Comparison of ENCODE assay signal across 9 cellular contexts in genomic region chr14:54253195-54253947, GRCh38.
DNase-seq lines count a peak whose midpoint lies in the region; ATAC-seq and TF ChIP-seq lines count a peak whose summit lies in the region.
"Had no signal": no experiment of that assay in that cellular context is flagged by ENCODE, and none has a peak within 500 bp of the region (broad histone marks: within the 10 kb centered on the region; RNA-seq: fewer than 3 reads in every experiment).

No MANE protein-coding gene starts in this region.

- H3K36me3 ChIP-seq in colonic mucosa = no peaks in the 10 kb centered on the region

- peaks cover 8% of the 10 kb centered on the region for H3K27me3 Mint-ChIP-seq in HFFc6 (ENCODE audit: insufficient read depth)
- peaks cover 39% of the 10 kb centered on the region for H3K27me3 Mint-ChIP-seq in activated T-cell treated with anti-CD3 and anti-CD28 coated beads, Interleukin-2, amount 50 U/mL, for 72 hours (ENCODE audit: low read depth)

- DNase-seq in GM03348 (ENCODE audit: low spot score) = peak; percentile 73
- peak; percentile 86 for DNase-seq in HFFc6
- DNase-seq in activated T-cell treated with anti-CD3 and anti-CD28 coated beads, Interleukin-2, amount 50 U/mL, for 72 hours = peak; percentile 32 to 33
- DNase-seq in myocyte (ENCODE audit: low read depth) = peak; percentile 72
- DNase-seq in colonic mucosa = no peak
- DNase-seq in NCI-H510A (lab: John Stamatoyannopoulos, UW) = no peak
- DNase-seq: activated naive CD8-positive, alpha-beta T cell treated with anti-CD3 and anti-CD28 coated beads, Interleukin-2, amount 10 ng/mL, durations not matched to agents 7 days and 5 days had no signal

- H3K4me3 Mint-ChIP-seq in HFFc6 = peak overlapping the region; percentile 15
- peak overlapping the region in 1 of 2 donors; percentile 58 for H3K4me3 Mint-ChIP-seq in activated T-cell treated with anti-CD3 and anti-CD28 coated beads, Interleukin-2, amount 50 U/mL, for 72 hours
- H3K4me3 Mint-ChIP-seq: activated naive CD8-positive, alpha-beta T cell treated with anti-CD3 and anti-CD28 coated beads, Interleukin-2, amount 10 ng/mL, durations not matched to agents 7 days and 5 days had no signal

- H3K9ac ChIP-seq in colonic mucosa (ENCODE audit: low read depth in 2 of 2, low read length in 2 of 2) = no peak overlapping the region

- peaks cover 56% of the 10 kb centered on the region for H3K4me1 Mint-ChIP-seq in HFFc6 (ENCODE audit: low read depth)
- H3K4me1 Mint-ChIP-seq in activated T-cell treated with anti-CD3 and anti-CD28 coated beads, Interleukin-2, amount 50 U/mL, for 72 hours (ENCODE audit: low read depth) = peaks cover 16% of the 10 kb centered on the region
- H3K4me1 Mint-ChIP-seq: activated naive CD8-positive, alpha-beta T cell treated with anti-CD3 and anti-CD28 coated beads, Interleukin-2, amount 10 ng/mL, durations not matched to agents 7 days and 5 days had no signal

- intact Hi-C loops in colonic mucosa (cut with DNase I) = no loop called here

- H3K4me3 ChIP-seq in colonic mucosa = no peak overlapping the region

- H3K4me1 ChIP-seq in colonic mucosa = no peaks in the 10 kb centered on the region

- H3K9me3 ChIP-seq in colonic mucosa = no peaks in the 10 kb centered on the region

- H3K9me3 Mint-ChIP-seq in HFFc6 = no peaks in the 10 kb centered on the region
- H3K9me3 Mint-ChIP-seq in activated T-cell treated with anti-CD3 and anti-CD28 coated beads, Interleukin-2, amount 50 U/mL, for 72 hours = peaks cover 0 to 1% of the 10 kb centered on the region in 2 donors
- H3K9me3 Mint-ChIP-seq: activated naive CD8-positive, alpha-beta T cell treated with anti-CD3 and anti-CD28 coated beads, Interleukin-2, amount 10 ng/mL, durations not matched to agents 7 days and 5 days had no signal

- no peaks in the 10 kb centered on the region for H3K27me3 ChIP-seq in colonic mucosa

- ATAC-seq in activated T-cell treated with anti-CD3 and anti-CD28 coated beads, Interleukin-2, amount 50 U/mL, for 72 hours (replicated peaks in 1 of 2) = peak; percentile 99
- ATAC-seq in GM19467 (IDR thresholded peaks at IDR 0.05; ENCODE audit: unreplicated experiment) (no peak), GM21526 (IDR thresholded peaks at IDR 0.05; ENCODE audit: low FRiP score, unreplicated experiment) (no peak)

- no peaks in the 10 kb centered on the region; the same call in 1 of the 2 replicates for H3K36me3 Mint-ChIP-seq in HFFc6 (ENCODE audit: low read depth)
- H3K36me3 Mint-ChIP-seq in activated T-cell treated with anti-CD3 and anti-CD28 coated beads, Interleukin-2, amount 50 U/mL, for 72 hours (ENCODE audit: insufficient read depth in 2 of 2) = no peaks in the 10 kb centered on the region
- H3K36me3 Mint-ChIP-seq: activated naive CD8-positive, alpha-beta T cell treated with anti-CD3 and anti-CD28 coated beads, Interleukin-2, amount 10 ng/mL, durations not matched to agents 7 days and 5 days had no signal

- no peak overlapping the region for H3K27ac ChIP-seq in colonic mucosa

- TF ChIP-seq CTCF in HFFc6 (IDR thresholded peaks at IDR 0.05) (no peak), colonic mucosa (IDR thresholded peaks at IDR 0.05) (no peak)

- H3K27ac Mint-ChIP-seq in HFFc6 = peak overlapping the region; percentile 72
- H3K27ac Mint-ChIP-seq in activated T-cell treated with anti-CD3 and anti-CD28 coated beads, Interleukin-2, amount 50 U/mL, for 72 hours = peak overlapping the region; percentile 68
- H3K27ac Mint-ChIP-seq: activated naive CD8-positive, alpha-beta T cell treated with anti-CD3 and anti-CD28 coated beads, Interleukin-2, amount 10 ng/mL, durations not matched to agents 7 days and 5 days had no signal

Comparison
In these comparisons a context has a peak if more than half of its experiments do, and no peak if none do; other contexts are left out.
1. DNase-seq: peak in GM03348 (single experiment), HFFc6 (single experiment), activated T-cell treated with anti-CD3 and anti-CD28 coated beads, Interleukin-2, amount 50 U/mL, for 72 hours (2 of 2) and myocyte (single experiment); none in colonic mucosa (single experiment) and NCI-H510A (single experiment).
2. ATAC-seq: peak in activated T-cell treated with anti-CD3 and anti-CD28 coated beads, Interleukin-2, amount 50 U/mL, for 72 hours (2 of 2); none in GM19467 (single experiment) and GM21526 (single experiment).